In the genomic region with DNA sequence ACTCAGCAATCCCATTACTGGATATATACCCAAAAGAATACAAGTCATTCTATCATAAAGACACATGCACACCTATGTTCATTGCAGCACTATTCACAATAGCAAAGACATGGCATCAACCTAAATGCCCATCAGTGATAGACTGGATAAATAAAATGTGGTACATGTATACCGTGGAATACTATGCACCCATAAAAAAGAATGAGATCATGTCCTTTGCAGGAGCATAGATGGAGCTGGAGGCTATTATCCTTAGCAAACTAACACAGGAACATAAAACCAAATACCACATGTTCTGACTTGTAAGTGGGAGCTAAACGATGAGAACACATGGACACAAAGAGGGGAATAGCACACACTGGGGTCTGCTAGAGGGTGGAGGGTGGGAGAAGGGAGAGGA, we compare ENCODE assay signal across 2 cellular contexts. TPM values are rescaled to one million over a fixed set of nuclear protein-coding genes. Genes with fewer than 3 reads are reported as not detected.
"Had no signal": no experiment of that assay in that cellular context is flagged by ENCODE, and none has a peak within 500 bp of the region (broad histone marks: within the 10 kb centered on the region; RNA-seq: fewer than 3 reads in every experiment).

No MANE protein-coding gene starts in this region.

RNA-seq across cellular contexts. Expression of gene RASL10B, which starts 28.1 kb away (rescaled TPM):
- total RNA-seq: GM12878 had no signal
- polyA plus RNA-seq: GM12878 had no signal

RNA-seq across cellular contexts. Expression of gene GAS2L2, which starts 49.7 kb away (rescaled TPM):
- total RNA-seq: G401, GM12878 had no signal

RNA-seq across cellular contexts. Expression of gene C17orf50, which starts 57.4 kb away (rescaled TPM):
- total RNA-seq: G401, GM12878 had no signal
